ENCODE assay signal across 2 cellular contexts in the genomic region with DNA sequence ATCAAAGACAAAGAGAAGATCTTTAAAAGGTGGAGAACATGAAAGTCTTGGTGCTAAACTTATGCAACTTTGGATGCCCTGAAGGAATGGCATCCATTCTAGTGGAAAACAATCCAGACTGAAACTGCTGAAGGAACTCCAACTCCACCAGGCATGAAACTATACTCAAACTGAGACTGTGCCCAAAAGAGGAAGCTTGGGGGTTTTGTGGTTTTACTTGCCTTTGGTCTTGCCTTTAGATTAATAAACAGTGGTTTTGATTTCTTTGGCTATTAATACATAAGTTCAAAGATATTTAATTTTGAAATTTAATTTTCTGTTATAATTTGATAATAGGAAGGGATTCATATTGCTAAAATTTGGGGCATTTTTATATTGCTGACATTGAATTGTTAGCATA.
TF ChIP-seq lines count a peak whose summit lies in the region.

No MANE protein-coding gene starts in this region.

TF ChIP-seq in GM12891, 5 proteins besides CTCF, POLR2A, EP300 and RAD21:
- TF ChIP-seq SPI1 (IDR thresholded peaks at IDR 0.05; ENCODE audit: low read depth, low read length) (peak; percentile 28; the same call in 1 of the 2 replicates), TAF1 (IDR thresholded peaks at IDR 0.05; ENCODE audit: low read depth, low read length) (no peak)

TF ChIP-seq in K562, 482 proteins besides CTCF, POLR2A, EP300 and RAD21:
- TF ChIP-seq SPI1 (IDR thresholded peaks at IDR 0.05; ENCODE audit: borderline replicate concordance, low read depth, low read length) = peak; percentile 43; the same call in 1 of the 2 replicates
- no peak for TF ChIP-seq NR2C1 (IDR thresholded peaks at IDR 0.05)
- no peak for TF ChIP-seq NR2C1 (tag; IDR thresholded peaks at IDR 0.05)
- TF ChIP-seq SRSF7 (optimal IDR thresholded peaks at IDR 0.05; ENCODE audit: low read depth, low read length) = no peak
- TF ChIP-seq RCOR1 (IDR thresholded peaks at IDR 0.05; ENCODE audit: borderline replicate concordance in 1 of 2, low read depth in 2 of 2, low read length in 2 of 2) = 0 out of 4 replicates have a peak, but pooled peaks of 1 of the 2 experiments have one; percentile 33
- no peak for TF ChIP-seq ZFP1 (CRISPR knock-in tag; IDR thresholded peaks at IDR 0.05)
- TF ChIP-seq ZBED1 (IDR thresholded peaks at IDR 0.05) = no peak
- TF ChIP-seq TBL1XR1 (IDR thresholded peaks at IDR 0.05; ENCODE audit: low read length in 2 of 2) = no peak
- TF ChIP-seq, protein P1, sequence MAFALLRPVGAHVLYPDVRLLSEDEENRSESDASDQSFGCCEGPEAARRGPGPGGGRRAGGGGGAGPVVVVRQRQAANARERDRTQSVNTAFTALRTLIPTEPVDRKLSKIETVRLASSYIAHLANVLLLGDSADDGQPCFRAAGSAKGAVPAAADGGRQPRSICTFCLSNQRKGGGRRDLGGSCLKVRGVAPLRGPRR (CRISPR knock-in tag; IDR thresholded peaks at IDR 0.05) = no peak
- TF ChIP-seq TRIM28 (IDR thresholded peaks at IDR 0.05) = 0 out of 2 replicates have a peak, but pooled peaks have one; percentile 29
- peak; percentile 41; the same call in 1 of the 2 replicates for TF ChIP-seq ESRRA (IDR thresholded peaks at IDR 0.05; ENCODE audit: borderline replicate concordance, low read depth)
- TF ChIP-seq ZNF644 (tag; IDR thresholded peaks at IDR 0.05; ENCODE audit: low read depth) = no peak
- no peak for TF ChIP-seq ATF1 (CRISPR knock-in tag; IDR thresholded peaks at IDR 0.05)
- no peak for TF ChIP-seq ATF1 (tag; IDR thresholded peaks at IDR 0.05)
